ENCODE assay signal across 18 cellular contexts in the genomic region with DNA sequence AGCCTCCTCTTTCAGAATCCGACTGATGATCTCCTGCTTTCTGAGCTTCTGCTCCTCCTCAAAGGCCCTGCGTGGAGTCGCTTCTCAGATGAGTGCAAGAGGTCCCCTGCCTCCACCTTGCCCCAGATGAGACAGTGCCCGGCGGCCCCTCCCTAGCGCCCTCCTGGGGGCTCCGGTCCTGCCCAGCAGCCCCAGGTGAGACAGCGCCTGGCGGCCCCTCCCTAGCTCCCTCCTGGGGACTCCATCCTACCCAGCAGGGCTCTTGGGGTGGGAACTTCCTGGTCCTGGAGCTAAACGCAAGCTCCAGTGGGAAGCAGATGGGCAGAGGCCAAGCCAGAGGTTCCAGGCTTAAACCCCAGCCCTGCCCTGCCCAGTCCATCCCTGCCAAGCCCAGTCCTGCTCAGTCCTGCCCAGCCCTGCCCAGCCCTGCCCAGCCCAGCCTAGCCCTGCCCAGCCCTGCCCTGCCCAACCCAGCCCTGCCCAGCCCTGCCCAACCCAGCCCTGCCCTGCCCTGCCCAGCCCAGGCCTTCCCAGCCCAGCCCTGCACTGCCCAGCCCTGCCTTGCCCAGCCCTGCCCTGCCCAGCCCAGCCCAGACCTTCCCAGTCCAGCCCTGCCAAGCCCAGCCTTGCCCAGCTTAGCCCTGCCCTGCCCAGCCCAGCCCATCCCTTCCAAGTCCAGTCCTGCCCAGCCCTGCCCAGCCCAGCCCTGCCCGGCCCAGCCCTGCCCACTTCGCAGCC. TPM values are rescaled to one million over a fixed set of nuclear protein-coding genes. Genes with fewer than 3 reads are reported as not detected.
DNase-seq lines count a peak whose midpoint lies in the region; ATAC-seq, FAIRE-seq and TF ChIP-seq lines count a peak whose summit lies in the region.
"Had no signal": no experiment of that assay in that cellular context is flagged by ENCODE, and none has a peak within 500 bp of the region (broad histone marks: within the 10 kb centered on the region; RNA-seq: fewer than 3 reads in every experiment).

No MANE protein-coding gene starts in this region.

- H3K27me3 ChIP-seq in MG63 (no peaks in the 10 kb centered on the region), bronchial epithelial cell (ENCODE audit: control insufficient read depth, insufficient read depth, low read length) (no peaks in the 10 kb centered on the region), lung (ENCODE audit: control insufficient read depth, insufficient read depth) (no peaks in the 10 kb centered on the region)

- no peak for ATAC-seq in lung (ENCODE audit: insufficient read depth, low FRiP score)
- ATAC-seq in activated CD8-positive, alpha-beta memory T cell treated with anti-CD3 and anti-CD28 coated beads, Interleukin-2, amount 10 ng/mL, durations not matched to agents 7 days and 5 days, result no peak
- ATAC-seq in GM19324 (IDR thresholded peaks at IDR 0.05; ENCODE audit: low FRiP score, unreplicated experiment), result no peak

- H3K9me3 ChIP-seq in HEK293 (ENCODE audit: control insufficient read depth, insufficient read depth, low read depth, low read length) (no peaks in the 10 kb centered on the region), MG63 (no peaks in the 10 kb centered on the region), lung (ENCODE audit: control insufficient read depth in 2 of 2, insufficient read depth in 1 of 2, low read length in 1 of 2) (no peaks in the 10 kb centered on the region)
- H3K9me3 ChIP-seq: SJSA1 had no signal

- H3K27ac ChIP-seq in HEK293 (ENCODE audit: extremely low read depth, low read depth, low read length) (no peak overlapping the region), lung (ENCODE audit: low read depth in 1 of 2, low read length in 1 of 2) (no peak overlapping the region)
- H3K27ac ChIP-seq: SJSA1 had no signal

- peaks cover 9% of the 10 kb centered on the region for H3K9me3 Mint-ChIP-seq in activated CD8-positive, alpha-beta memory T cell treated with anti-CD3 and anti-CD28 coated beads, Interleukin-2, amount 10 ng/mL, durations not matched to agents 7 days and 5 days (ENCODE audit: low read depth)
- H3K9me3 Mint-ChIP-seq: CD4-positive, alpha-beta memory T cell had no signal

- H3K27me3 Mint-ChIP-seq in activated CD8-positive, alpha-beta memory T cell treated with anti-CD3 and anti-CD28 coated beads, Interleukin-2, amount 10 ng/mL, durations not matched to agents 7 days and 5 days, result no peaks in the 10 kb centered on the region

- FAIRE-seq in bronchial epithelial cell (lab: Jason Lieb, UNC), result no peak
- FAIRE-seq: H1 had no signal

- H3K36me3 Mint-ChIP-seq in activated CD8-positive, alpha-beta memory T cell treated with anti-CD3 and anti-CD28 coated beads, Interleukin-2, amount 10 ng/mL, durations not matched to agents 7 days and 5 days, result peaks cover 1% of the 10 kb centered on the region
- H3K36me3 Mint-ChIP-seq: CD4-positive, alpha-beta memory T cell had no signal

- H3K4me1 ChIP-seq in HEK293 (ENCODE audit: control insufficient read depth, insufficient read depth, low read length), result no peaks in the 10 kb centered on the region
- no peaks in the 10 kb centered on the region for H3K4me1 ChIP-seq in lung (ENCODE audit: control insufficient read depth in 2 of 2, insufficient read depth in 2 of 2, low read length in 2 of 2)
- H3K4me1 ChIP-seq: BE2C, SJSA1 had no signal

- TF ChIP-seq CTCF in HEK293 (tag by site-specific recombination; IDR thresholded peaks at IDR 0.05) (no peak), bronchial epithelial cell (IDR thresholded peaks at IDR 0.05; ENCODE audit: insufficient read depth, low read length, severe bottlenecking) (no peak), lung (IDR thresholded peaks at IDR 0.05; ENCODE audit: control extremely low read depth, extremely low read depth) (no peak)

- no peak overlapping the region for H3K4me3 ChIP-seq in HEK293 (ENCODE audit: low read depth, low read length)
- no peak overlapping the region for H3K4me3 ChIP-seq in MG63
- no peak overlapping the region for H3K4me3 ChIP-seq in bronchial epithelial cell (ENCODE audit: low read depth, low read length)
- no peak overlapping the region for H3K4me3 ChIP-seq in lung
- H3K4me3 ChIP-seq: SJSA1 had no signal

- CTCF ChIA-PET in HEK293 (lab: Yijun Ruan, JAX), result interaction anchor here (0.5 to 0.9 kb wide), 3 partner anchors 15 to 77 kb away, joined by 3 read pairs; no protein-coding TSS in a partner anchor
- CTCF ChIA-PET in activated CD8-positive, alpha-beta memory T cell treated with anti-CD3 and anti-CD28 coated beads, Interleukin-2, amount 10 ng/mL, durations not matched to agents 7 days and 5 days (lab: Charles Lee), result interaction anchor here (1.3 kb wide), 1 partner anchor 10 kb away, joined by 3 read pairs; no protein-coding TSS in a partner anchor

- H3K36me3 ChIP-seq in HEK293 (ENCODE audit: control insufficient read depth in 2 of 2, insufficient read depth in 1 of 2, low read length in 2 of 2), result no peaks in the 10 kb centered on the region
- no peaks in the 10 kb centered on the region for H3K36me3 ChIP-seq in MG63
- H3K36me3 ChIP-seq in bronchial epithelial cell (ENCODE audit: control insufficient read depth, insufficient read depth, low read length), result no peaks in the 10 kb centered on the region
- H3K36me3 ChIP-seq in lung (ENCODE audit: control insufficient read depth in 2 of 2, insufficient read depth in 2 of 2, low read length in 2 of 2), result no peaks in the 10 kb centered on the region
- H3K36me3 ChIP-seq: BE2C, SJSA1 had no signal

- peak; percentile 87 for DNase-seq in MG63
- DNase-seq in bronchial epithelial cell (ENCODE audit: low read depth), result peak; percentile 70
- peak; percentile 31 for DNase-seq in lung (ENCODE audit: low spot score)
- DNase-seq in C1 segment of cervical spinal cord (lab: John Stamatoyannopoulos, UW), result no peak
- DNase-seq in T-helper 1 cell, result no peak
- DNase-seq in activated CD8-positive, alpha-beta memory T cell treated with anti-CD3 and anti-CD28 coated beads, Interleukin-2, amount 10 ng/mL, durations not matched to agents 7 days and 5 days, result no peak
- DNase-seq: BE2C; Calu3; CD4-positive, alpha-beta memory T cell; DMS79; NCI-H187 treated with DMSO at 0.1 percent for 48 hours; NCI-H446 had no signal

- H3K4me3 Mint-ChIP-seq in activated CD8-positive, alpha-beta memory T cell treated with anti-CD3 and anti-CD28 coated beads, Interleukin-2, amount 10 ng/mL, durations not matched to agents 7 days and 5 days, result no peak overlapping the region
- H3K4me3 Mint-ChIP-seq: CD4-positive, alpha-beta memory T cell had no signal

- 63 to 67% methylated on average over 11 to 12 of the region's 12 CpGs for WGBS in lung, 2 donors

- H3K27ac Mint-ChIP-seq in activated CD8-positive, alpha-beta memory T cell treated with anti-CD3 and anti-CD28 coated beads, Interleukin-2, amount 10 ng/mL, durations not matched to agents 7 days and 5 days, result no peak overlapping the region
- H3K27ac Mint-ChIP-seq: CD4-positive, alpha-beta memory T cell had no signal

- POLR2A ChIA-PET in HEK293 (lab: Yijun Ruan, JAX), result no interaction called here

- no peaks in the 10 kb centered on the region for H3K4me1 Mint-ChIP-seq in activated CD8-positive, alpha-beta memory T cell treated with anti-CD3 and anti-CD28 coated beads, Interleukin-2, amount 10 ng/mL, durations not matched to agents 7 days and 5 days
- H3K4me1 Mint-ChIP-seq: CD4-positive, alpha-beta memory T cell had no signal

TF ChIP-seq in HEK293, 187 proteins besides CTCF, POLR2A, EP300 and RAD21 (continues in another document):
- no peak for TF ChIP-seq ZNF112 (tag by site-specific recombination; IDR thresholded peaks at IDR 0.05)
- TF ChIP-seq ZNF514 (tag by site-specific recombination; IDR thresholded peaks at IDR 0.05), result no peak
- TF ChIP-seq ZBTB49 (tag by site-specific recombination; IDR thresholded peaks at IDR 0.05; ENCODE audit: low read depth), result no peak

RNA-seq across cellular contexts. Expression of gene CFAP74, which starts 34.6 kb away (rescaled TPM):
- 0.20 TPM in 1 of 2 replicates, not detected in the other for total RNA-seq in MG63 (2014; rRNA removed; shearing (Covaris generic); ENCODE audit: low replicate concordance)
- total RNA-seq in bronchial epithelial cell, result not detected in 2 replicates
- total RNA-seq in lung, result 10 to 100 TPM in 1 of 2 donors, 1 to 10 TPM in 1; 7.3 to 20.8 TPM
- 1 to 10 TPM; 3.1 to 3.2 TPM for polyA plus RNA-seq in lung
- total RNA-seq in activated CD8-positive, alpha-beta memory T cell treated with anti-CD3 and anti-CD28 coated beads, Interleukin-2, amount 10 ng/mL, durations not matched to agents 7 days and 5 days, result not detected
- total RNA-seq: Calu3; CD4-positive, alpha-beta memory T cell; G401; RPMI7951; SJSA1 had no signal
- polyA plus RNA-seq: CD4-positive, alpha-beta memory T cell had no signal

RNA-seq across cellular contexts. Expression of gene TMEM52, which starts 49.9 kb away (rescaled TPM):
- total RNA-seq in MG63 (2014; rRNA removed; shearing (Covaris generic); ENCODE audit: low replicate concordance), result not detected in 2 replicates
- total RNA-seq in bronchial epithelial cell, result 1.4 and 1.6 TPM in 2 replicates
- 1 to 10 TPM in 1 of 2 donors, not detected in 1; 6.1 TPM for total RNA-seq in lung
- polyA plus RNA-seq in lung, result 1 to 10 TPM; 2.8 to 3.1 TPM
- total RNA-seq in activated CD8-positive, alpha-beta memory T cell treated with anti-CD3 and anti-CD28 coated beads, Interleukin-2, amount 10 ng/mL, durations not matched to agents 7 days and 5 days, result not detected
- polyA plus RNA-seq: CD4-positive, alpha-beta memory T cell had no signal

RNA-seq across cellular contexts. Expression of gene GABRD, which starts 50.2 kb away (rescaled TPM):
- total RNA-seq in MG63 (2014; rRNA removed; shearing (Covaris generic); ENCODE audit: low replicate concordance), result not detected in 2 replicates
- total RNA-seq in bronchial epithelial cell (not detected in 2 replicates), lung (1 to 10 TPM in 1 of 2 donors, under 1 TPM in 1; 0.74 to 6.8 TPM)
- polyA plus RNA-seq in lung, result 1 to 10 TPM in 1 of 2 donors, under 1 TPM in 1; 0.41 to 2.9 TPM
- total RNA-seq in activated CD8-positive, alpha-beta memory T cell treated with anti-CD3 and anti-CD28 coated beads, Interleukin-2, amount 10 ng/mL, durations not matched to agents 7 days and 5 days, result not detected
- total RNA-seq: Calu3; CD4-positive, alpha-beta memory T cell; RPMI7951; SJSA1 had no signal
- polyA plus RNA-seq: CD4-positive, alpha-beta memory T cell had no signal

RNA-seq across cellular contexts. Expression of gene CALML6, which starts 53.9 kb away (rescaled TPM):
- 0.20 TPM in 1 of 2 replicates, not detected in the other for total RNA-seq in MG63 (2014; rRNA removed; shearing (Covaris generic); ENCODE audit: low replicate concordance)
- total RNA-seq in bronchial epithelial cell (under 0.01 and 0.77 TPM in 2 replicates), lung (under 1 TPM; 0.17 to 0.55 TPM)
- under 1 TPM; 0.11 to 0.51 TPM for polyA plus RNA-seq in lung
- total RNA-seq in activated CD8-positive, alpha-beta memory T cell treated with anti-CD3 and anti-CD28 coated beads, Interleukin-2, amount 10 ng/mL, durations not matched to agents 7 days and 5 days, result under 1 TPM in 1 of 2 experiments, not detected in 1; 0.45 TPM
- total RNA-seq: G401, RPMI7951, SJSA1 had no signal
- polyA plus RNA-seq: CD4-positive, alpha-beta memory T cell had no signal

Comparison
In these comparisons a context has a peak if more than half of its experiments do, and no peak if none do; other contexts are left out.
1. DNase-seq: peak in MG63 (single experiment), bronchial epithelial cell (single experiment) and lung (single experiment); none in C1 segment of cervical spinal cord (0 of 14), T-helper 1 cell (0 of 5) and activated CD8-positive, alpha-beta memory T cell treated with anti-CD3 and anti-CD28 coated beads, Interleukin-2, amount 10 ng/mL, durations not matched to agents 7 days and 5 days (single experiment).